Comparison of ENCODE assay signal across 10 cellular contexts in genomic region chr2:209331291-209331844, GRCh38.
A peak's percentile ranks its signal among the peaks of the same experiment; 100 is the strongest.
DNase-seq lines count a peak whose midpoint lies in the region; ATAC-seq and TF ChIP-seq lines count a peak whose summit lies in the region.
"Had no signal": no experiment of that assay in that cellular context is flagged by ENCODE, and none has a peak within 500 bp of the region (broad histone marks: within the 10 kb centered on the region; RNA-seq: fewer than 3 reads in every experiment).

No MANE protein-coding gene starts in this region.

- no peak overlapping the region for H2AFZ ChIP-seq in neural cell (ENCODE audit: low read depth, low read length)

- H3F3A ChIP-seq in neural cell (ENCODE audit: insufficient read depth, low read length, poor library complexity, severe bottlenecking), result no peaks in the 10 kb centered on the region

- TF ChIP-seq RAD21 in neural cell (conservative IDR thresholded peaks at IDR 0.05), result peak; percentile 90

- TF ChIP-seq EP300 in neural cell (conservative IDR thresholded peaks at IDR 0.05; ENCODE audit: poor library complexity, severe bottlenecking), result no peak

- no peaks in the 10 kb centered on the region for H3K79me2 ChIP-seq in neural cell (replicated peaks; ENCODE audit: insufficient read depth, low read length)

- TF ChIP-seq CTCF in brain microvascular endothelial cell (IDR thresholded peaks at IDR 0.05; ENCODE audit: low read depth, low read length, missing control alignments), result peak; percentile 51
- peak; percentile 86 for TF ChIP-seq CTCF in neural cell (IDR thresholded peaks at IDR 0.05; ENCODE audit: poor library complexity, severe bottlenecking)

- H3K9ac ChIP-seq in neural cell (ENCODE audit: low read length), result no peak overlapping the region
- H3K9ac ChIP-seq: BLaER1 had no signal

- H3K4me2 ChIP-seq in neural cell (ENCODE audit: low read length), result no peak overlapping the region
- H3K4me2 ChIP-seq: BLaER1 had no signal

- H3K4me3 ChIP-seq in brain microvascular endothelial cell (ENCODE audit: low read depth, low read length) (no peak overlapping the region), neural cell (ENCODE audit: low read length) (no peak overlapping the region)
- H3K4me3 ChIP-seq: BLaER1 had no signal

- ATAC-seq in HG02571 (IDR thresholded peaks at IDR 0.05; ENCODE audit: unreplicated experiment), result no peak
- no peak for ATAC-seq in GM18519 (IDR thresholded peaks at IDR 0.05; ENCODE audit: low FRiP score, unreplicated experiment)
- no peak for ATAC-seq in GM19452 (IDR thresholded peaks at IDR 0.05; ENCODE audit: unreplicated experiment)

- H3K36me3 ChIP-seq in brain microvascular endothelial cell (replicated peaks) (no peaks in the 10 kb centered on the region), neural cell (ENCODE audit: insufficient read depth, low read length) (no peaks in the 10 kb centered on the region)
- H3K36me3 ChIP-seq: BLaER1 had no signal

- H3K27me3 ChIP-seq in brain microvascular endothelial cell (replicated peaks) (no peaks in the 10 kb centered on the region), neural cell (ENCODE audit: insufficient read depth, low read depth, low read length) (no peaks in the 10 kb centered on the region)
- H3K27me3 ChIP-seq: BLaER1 had no signal

- H3K27ac ChIP-seq in brain microvascular endothelial cell, result no peak overlapping the region
- H3K27ac ChIP-seq in neural cell (ENCODE audit: low read length), result no peak overlapping the region
- H3K27ac ChIP-seq: BLaER1 had no signal

- no peaks in the 10 kb centered on the region for H3K9me3 ChIP-seq in neural cell (ENCODE audit: low read length)
- H3K9me3 ChIP-seq: BLaER1 had no signal

- DNase-seq in NCI-H1417 (lab: John Stamatoyannopoulos, UW) (peak in 2 of 3 experiments; percentile 10 to 83), NCI-H1417 treated with DMSO at 0.1 percent for 48 hours (lab: John Stamatoyannopoulos, UW) (no peak), NCI-H1694 treated with DMSO at 0.1 percent for 48 hours (lab: John Stamatoyannopoulos, UW) (peak; percentile 64), brain microvascular endothelial cell (peak; percentile 29)
- DNase-seq: activated B cell treated with CpG ODN at 0.5 μM for 24 hours had no signal

- no peaks in the 10 kb centered on the region for H3K9me2 ChIP-seq in neural cell (ENCODE audit: insufficient read depth, low read length)

- no peaks in the 10 kb centered on the region for H4K20me1 ChIP-seq in neural cell (ENCODE audit: insufficient read depth)
- H4K20me1 ChIP-seq: BLaER1 had no signal

- in situ Hi-C loops in brain microvascular endothelial cell (cut with HindIII; ENCODE audit: low pct_ligation_motif_present, low sequenced_read_pairs), result no loop called here

TF ChIP-seq in neural cell, 6 proteins besides CTCF, POLR2A, EP300 and RAD21:
- TF ChIP-seq MXI1 (conservative IDR thresholded peaks at IDR 0.05; ENCODE audit: poor library complexity, severe bottlenecking) (no peak), TAF1 (IDR thresholded peaks at IDR 0.05; ENCODE audit: low read depth) (no peak), REST (IDR thresholded peaks at IDR 0.05; ENCODE audit: borderline replicate concordance) (no peak), EZH2 (IDR thresholded peaks at IDR 0.05; ENCODE audit: borderline replicate concordance, insufficient read depth, low read length, poor library complexity, severe bottlenecking) (no peak), SMC3 (conservative IDR thresholded peaks at IDR 0.05; ENCODE audit: poor library complexity) (peak; percentile 90)
TF ChIP-seq in neural cell: peak in this region for 1.
